23 cellular contexts compared by ENCODE assay signal in the genomic region with DNA sequence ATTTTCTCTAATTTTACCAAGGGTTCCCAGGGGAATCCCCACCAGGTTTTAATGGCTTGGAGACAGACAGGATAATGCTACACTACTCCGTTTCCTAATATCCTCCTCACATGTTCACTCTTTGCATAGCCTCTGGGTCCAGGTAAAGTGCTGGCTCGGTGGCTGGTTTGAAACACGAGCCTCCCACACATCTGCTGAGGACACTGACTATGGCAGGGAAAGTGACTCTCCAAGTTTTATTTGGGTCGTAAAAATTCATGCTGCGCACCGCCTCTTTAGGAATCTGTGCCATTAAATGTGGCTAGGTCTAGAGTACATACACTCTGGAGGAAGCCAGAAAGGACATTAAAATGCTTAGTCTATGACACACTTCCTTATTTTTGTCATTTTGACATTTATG.
DNase-seq lines count a peak whose midpoint lies in the region; ATAC-seq, FAIRE-seq and TF ChIP-seq lines count a peak whose summit lies in the region.
"Had no signal": no experiment of that assay in that cellular context is flagged by ENCODE, and none has a peak within 500 bp of the region (broad histone marks: within the 10 kb centered on the region; RNA-seq: fewer than 3 reads in every experiment).

No MANE protein-coding gene starts in this region.

- no peaks in the 10 kb centered on the region for H3K27me3 Mint-ChIP-seq in activated CD4-positive, alpha-beta memory T cell treated with anti-CD3 and anti-CD28 coated beads, Interleukin-2, amount 10 ng/mL, durations not matched to agents 7 days and 5 days
- H3K27me3 Mint-ChIP-seq: central memory CD8-positive, alpha-beta T cell; effector memory CD8-positive, alpha-beta T cell had no signal

- H3K4me1 ChIP-seq in HEK293 (ENCODE audit: control insufficient read depth, insufficient read depth, low read length) (peaks cover 12% of the 10 kb centered on the region), gastroesophageal sphincter (no peaks in the 10 kb centered on the region), uterus (no peaks in the 10 kb centered on the region), heart right ventricle (no peaks in the 10 kb centered on the region)
- H3K4me1 ChIP-seq: right lobe of liver had no signal

- no peaks in the 10 kb centered on the region for H3K36me3 ChIP-seq in HEK293 (ENCODE audit: control insufficient read depth in 2 of 2, insufficient read depth in 1 of 2, low read length in 2 of 2)
- H3K36me3 ChIP-seq in gastroesophageal sphincter, result no peaks in the 10 kb centered on the region
- no peaks in the 10 kb centered on the region for H3K36me3 ChIP-seq in uterus
- H3K36me3 ChIP-seq in heart right ventricle, result no peaks in the 10 kb centered on the region
- H3K36me3 ChIP-seq: neutrophil, right lobe of liver had no signal

- CTCF ChIA-PET in HEK293 (lab: Yijun Ruan, JAX), result interaction anchor here (0.6 to 0.7 kb wide), 3 partner anchors 247 to 371 kb away, joined by 3 read pairs; no protein-coding TSS in a partner anchor
- CTCF ChIA-PET in activated CD4-positive, alpha-beta memory T cell treated with anti-CD3 and anti-CD28 coated beads, Interleukin-2, amount 10 ng/mL, durations not matched to agents 7 days and 5 days (lab: Charles Lee), result no interaction called here

- no peaks in the 10 kb centered on the region for H3K4me1 Mint-ChIP-seq in activated CD4-positive, alpha-beta memory T cell treated with anti-CD3 and anti-CD28 coated beads, Interleukin-2, amount 10 ng/mL, durations not matched to agents 7 days and 5 days
- H3K4me1 Mint-ChIP-seq: central memory CD8-positive, alpha-beta T cell had no signal

- FAIRE-seq in HTR-8/SVneo (lab: Jason Lieb, UNC), result no peak

- H3K9me3 ChIP-seq in HEK293 (ENCODE audit: control insufficient read depth, insufficient read depth, low read depth, low read length), result no peaks in the 10 kb centered on the region
- no peaks in the 10 kb centered on the region for H3K9me3 ChIP-seq in gastroesophageal sphincter
- H3K9me3 ChIP-seq in uterus, result no peaks in the 10 kb centered on the region
- H3K9me3 ChIP-seq in heart right ventricle, result no peaks in the 10 kb centered on the region
- H3K9me3 ChIP-seq: neutrophil, right lobe of liver had no signal

- POLR2A ChIA-PET in HEK293 (lab: Yijun Ruan, JAX), result interaction anchor here (0.6 kb wide), 1 partner anchor 1274 kb away, joined by 3 read pairs; no protein-coding TSS in a partner anchor
- POLR2A ChIA-PET in activated CD4-positive, alpha-beta memory T cell treated with anti-CD3 and anti-CD28 coated beads, Interleukin-2, amount 10 ng/mL, durations not matched to agents 7 days and 5 days (lab: Charles Lee), result no interaction called here

- TF ChIP-seq EP300 in gastroesophageal sphincter (IDR thresholded peaks at IDR 0.05), result no peak

- H3K36me3 Mint-ChIP-seq in activated CD4-positive, alpha-beta memory T cell treated with anti-CD3 and anti-CD28 coated beads, Interleukin-2, amount 10 ng/mL, durations not matched to agents 7 days and 5 days (ENCODE audit: low read depth), result no peaks in the 10 kb centered on the region
- H3K36me3 Mint-ChIP-seq: mesothelial cell of epicardium had no signal

- peak; percentile 50 for ATAC-seq in gastroesophageal sphincter
- no peak for ATAC-seq in heart right ventricle
- ATAC-seq: effector memory CD8-positive, alpha-beta T cell; right lobe of liver had no signal

- TF ChIP-seq POLR2A in gastroesophageal sphincter (IDR thresholded peaks at IDR 0.05) (no peak), uterus (IDR thresholded peaks at IDR 0.05) (no peak)

- no peak overlapping the region for H3K27ac Mint-ChIP-seq in activated CD4-positive, alpha-beta memory T cell treated with anti-CD3 and anti-CD28 coated beads, Interleukin-2, amount 10 ng/mL, durations not matched to agents 7 days and 5 days
- H3K27ac Mint-ChIP-seq: activated T-helper 2 cell treated with anti-CD3 and anti-CD28 coated beads, Interferon-gamma antibody, Interleukin-2, Interleukin-4, amounts not matched to agents 10 μg/mL and 5 μg/mL and 100 μg/mL, durations not matched to agents 14 hours and 24 hours and 36 hours; effector memory CD8-positive, alpha-beta T cell had no signal

- DNase-seq in NCI-H2196 treated with DMSO at 0.1 percent for 48 hours (lab: John Stamatoyannopoulos, UW; ENCODE audit: unreplicated experiment) (peak; percentile 50), uterus (peak; percentile 25 to 62), HTR-8/SVneo (ENCODE audit: insufficient read length, low spot score) (no peak), heart right ventricle (no peak)
- DNase-seq in activated CD4-positive, alpha-beta memory T cell treated with anti-CD3 and anti-CD28 coated beads, Interleukin-2, amount 10 ng/mL, durations not matched to agents 7 days and 5 days, result no peak
- DNase-seq: amygdala; DND-41; effector memory CD8-positive, alpha-beta T cell; GM23248; hypothalamus; Karpas-422; NCI-H2081 treated with DMSO at 0.1 percent for 48 hours; right lobe of liver; Right ventricle myocardium superior; stimulated activated CD4-positive, alpha-beta T cell treated with anti-CD3 and anti-CD28 coated beads, Interleukin-4, amount 100 ng/mL, for 1 hour; stimulated activated CD8-positive, alpha-beta memory T cell treated with anti-CD3 and anti-CD28 coated beads, Interleukin-4, amount 100 ng/mL, for 48 hours; T-helper 2 cell had no signal

- peak overlapping the region; percentile 47; the same call in 1 of the 2 replicates for H3K27ac ChIP-seq in HEK293 (ENCODE audit: extremely low read depth, low read depth, low read length)
- no peak overlapping the region for H3K27ac ChIP-seq in gastroesophageal sphincter
- H3K27ac ChIP-seq in uterus, result peak overlapping the region; percentile 68 to 77
- H3K27ac ChIP-seq in heart right ventricle, result no peak overlapping the region
- H3K27ac ChIP-seq: GM23248, neutrophil, right lobe of liver had no signal

- H3K4me3 Mint-ChIP-seq in activated CD4-positive, alpha-beta memory T cell treated with anti-CD3 and anti-CD28 coated beads, Interleukin-2, amount 10 ng/mL, durations not matched to agents 7 days and 5 days, result no peak overlapping the region
- H3K4me3 Mint-ChIP-seq: central memory CD8-positive, alpha-beta T cell; effector memory CD8-positive, alpha-beta T cell; mesothelial cell of epicardium had no signal

- H3K27me3 ChIP-seq in gastroesophageal sphincter (no peaks in the 10 kb centered on the region), uterus (no peaks in the 10 kb centered on the region), heart right ventricle (peaks cover 0 to 9% (median 0%) of the 10 kb centered on the region in 7 donors)
- H3K27me3 ChIP-seq: neutrophil, right lobe of liver had no signal

- H3K9me3 Mint-ChIP-seq in activated CD4-positive, alpha-beta memory T cell treated with anti-CD3 and anti-CD28 coated beads, Interleukin-2, amount 10 ng/mL, durations not matched to agents 7 days and 5 days, result no peaks in the 10 kb centered on the region
- H3K9me3 Mint-ChIP-seq: activated T-helper 2 cell treated with anti-CD3 and anti-CD28 coated beads, Interferon-gamma antibody, Interleukin-2, Interleukin-4, amounts not matched to agents 10 μg/mL and 5 μg/mL and 100 μg/mL, durations not matched to agents 14 hours and 24 hours and 36 hours; central memory CD8-positive, alpha-beta T cell had no signal

- 44 to 75% methylated on average over 4 to 5 of the region's 6 CpGs for WGBS in gastroesophageal sphincter (ENCODE audit: low coverage in 1 of 2), 2 donors
- WGBS in heart right ventricle, 2 donors, result 57 to 62% methylated on average over 6 of the region's 6 CpGs

- no peak overlapping the region for H3K4me3 ChIP-seq in HEK293 (ENCODE audit: low read depth, low read length)
- H3K4me3 ChIP-seq in gastroesophageal sphincter, result no peak overlapping the region
- H3K4me3 ChIP-seq in uterus, result no peak overlapping the region
- no peak overlapping the region for H3K4me3 ChIP-seq in heart right ventricle
- H3K4me3 ChIP-seq: GM23248, right lobe of liver had no signal

- intact Hi-C loops in uterus (cut with DNase I; ENCODE audit: low total_unique reads) (no loop called here), heart right ventricle (cut with DNase I) (no loop called here)

- no peak for TF ChIP-seq CTCF in HEK293 (tag by site-specific recombination; IDR thresholded peaks at IDR 0.05)
- no peak for TF ChIP-seq CTCF in gastroesophageal sphincter (IDR thresholded peaks at IDR 0.05)
- TF ChIP-seq CTCF in uterus (IDR thresholded peaks at IDR 0.05), result no peak
- no peak for TF ChIP-seq CTCF in heart right ventricle (IDR thresholded peaks at IDR 0.05)

TF ChIP-seq in HEK293, 187 proteins besides CTCF, POLR2A, EP300 and RAD21 (continues in another document):
- peak; percentile 61; the same call in 1 of the 2 replicates for TF ChIP-seq ZXDB (tag by site-specific recombination; IDR thresholded peaks at IDR 0.05)
- TF ChIP-seq, protein P1, sequence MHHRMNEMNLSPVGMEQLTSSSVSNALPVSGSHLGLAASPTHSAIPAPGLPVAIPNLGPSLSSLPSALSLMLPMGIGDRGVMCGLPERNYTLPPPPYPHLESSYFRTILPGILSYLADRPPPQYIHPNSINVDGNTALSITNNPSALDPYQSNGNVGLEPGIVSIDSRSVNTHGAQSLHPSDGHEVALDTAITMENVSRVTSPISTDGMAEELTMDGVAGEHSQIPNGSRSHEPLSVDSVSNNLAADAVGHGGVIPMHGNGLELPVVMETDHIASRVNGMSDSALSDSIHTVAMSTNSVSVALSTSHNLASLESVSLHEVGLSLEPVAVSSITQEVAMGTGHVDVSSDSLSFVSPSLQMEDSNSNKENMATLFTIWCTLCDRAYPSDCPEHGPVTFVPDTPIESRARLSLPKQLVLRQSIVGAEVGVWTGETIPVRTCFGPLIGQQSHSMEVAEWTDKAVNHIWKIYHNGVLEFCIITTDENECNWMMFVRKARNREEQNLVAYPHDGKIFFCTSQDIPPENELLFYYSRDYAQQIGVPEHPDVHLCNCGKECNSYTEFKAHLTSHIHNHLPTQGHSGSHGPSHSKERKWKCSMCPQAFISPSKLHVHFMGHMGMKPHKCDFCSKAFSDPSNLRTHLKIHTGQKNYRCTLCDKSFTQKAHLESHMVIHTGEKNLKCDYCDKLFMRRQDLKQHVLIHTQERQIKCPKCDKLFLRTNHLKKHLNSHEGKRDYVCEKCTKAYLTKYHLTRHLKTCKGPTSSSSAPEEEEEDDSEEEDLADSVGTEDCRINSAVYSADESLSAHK (tag by site-specific recombination; IDR thresholded peaks at IDR 0.05), result peak; percentile 67
- no peak; the same call in 1 of the 2 replicates for TF ChIP-seq KLF10 (tag by site-specific recombination; IDR thresholded peaks at IDR 0.05)
- TF ChIP-seq ZIC2 (tag by site-specific recombination; IDR thresholded peaks at IDR 0.05), result peak; percentile 32; the same call in 1 of the 2 replicates
- TF ChIP-seq KLF8 (tag by site-specific recombination; IDR thresholded peaks at IDR 0.05), result 0 out of 2 replicates have a peak, but pooled peaks have one; percentile 32

Comparison
In these comparisons a context has a peak if more than half of its experiments do, and no peak if none do; other contexts are left out.
1. H3K27ac ChIP-seq: peak in HEK293 (single experiment) and uterus (2 of 2); none in gastroesophageal sphincter (0 of 4) and heart right ventricle (0 of 10).
2. DNase-seq: peak in NCI-H2196 treated with DMSO at 0.1 percent for 48 hours (single experiment) and uterus (2 of 2); none in HTR-8/SVneo (single experiment), heart right ventricle (0 of 2) and activated CD4-positive, alpha-beta memory T cell treated with anti-CD3 and anti-CD28 coated beads, Interleukin-2, amount 10 ng/mL, durations not matched to agents 7 days and 5 days (single experiment).